8 cellular contexts compared by ENCODE assay signal in the genomic region with DNA sequence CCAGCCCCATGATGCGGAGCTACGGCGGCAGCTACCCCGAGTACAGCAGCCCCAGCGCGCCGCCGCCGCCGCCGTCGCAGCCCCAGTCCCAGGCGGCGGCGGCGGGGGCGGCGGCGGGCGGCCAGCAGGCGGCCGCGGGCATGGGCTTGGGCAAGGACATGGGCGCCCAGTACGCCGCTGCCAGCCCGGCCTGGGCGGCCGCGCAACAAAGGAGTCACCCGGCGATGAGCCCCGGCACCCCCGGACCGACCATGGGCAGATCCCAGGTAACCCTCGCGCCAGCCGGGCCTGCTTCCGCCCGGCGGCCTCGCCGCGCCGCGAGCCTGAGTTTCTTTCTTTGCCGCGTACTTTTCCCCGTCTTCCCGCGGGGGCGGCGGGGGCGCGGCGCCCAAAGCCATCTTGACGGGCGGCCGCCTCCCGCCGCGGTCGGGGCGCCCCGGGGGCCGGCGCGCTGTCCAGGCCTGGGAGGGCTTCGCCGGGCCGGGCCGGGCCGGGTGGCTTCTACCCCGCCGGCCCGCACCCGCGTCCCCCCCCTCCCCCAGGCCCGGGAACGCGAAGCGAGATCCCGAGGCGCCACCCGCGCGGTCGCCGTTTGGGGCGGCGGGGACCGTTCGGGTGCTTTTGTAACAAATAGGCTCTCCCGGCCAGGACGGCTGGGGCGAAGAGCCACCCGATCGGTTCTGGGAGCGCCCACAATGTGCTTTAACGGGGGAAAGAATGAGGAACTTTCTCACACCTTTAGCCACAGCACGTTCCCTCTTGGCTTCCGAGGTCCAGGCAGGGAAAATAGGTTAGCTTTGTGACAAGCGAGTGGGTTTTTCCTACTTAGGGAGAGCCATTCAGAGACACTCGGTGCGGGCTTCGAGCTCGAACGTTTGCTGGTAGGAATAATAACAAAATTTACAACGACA. TPM values are rescaled to one million over a fixed set of nuclear protein-coding genes. Genes with fewer than 3 reads are reported as not detected.
A peak's percentile ranks its signal among the peaks of the same experiment; 100 is the strongest.
DNase-seq lines count a peak whose midpoint lies in the region; ATAC-seq and TF ChIP-seq lines count a peak whose summit lies in the region.

No MANE protein-coding gene starts in this region.

- H3K27ac ChIP-seq in MM.1S (ENCODE audit: low read length) (peak overlapping the region; percentile 69), ectodermal cell (ENCODE audit: insufficient read depth, low read depth, low read length, poor library complexity, severe bottlenecking) (peak overlapping the region; percentile 91), mesodermal cell (ENCODE audit: low read depth, low read length, severe bottlenecking) (peak overlapping the region; percentile 86)

- H3K79me2 ChIP-seq in MM.1S (ENCODE audit: low read length), result peaks cover 49% of the 10 kb centered on the region

- H3K4me3 ChIP-seq in MM.1S (ENCODE audit: low read length), result peak overlapping the region; percentile 79
- peak overlapping the region; percentile 67 for H3K4me3 ChIP-seq in ectodermal cell (ENCODE audit: insufficient read depth, low read depth, low read length)
- H3K4me3 ChIP-seq in mesodermal cell (ENCODE audit: extremely low read depth, insufficient read depth, low read length, poor library complexity, severe bottlenecking), result peak overlapping the region; percentile 70

- H3F3A ChIP-seq in MM.1S (ENCODE audit: insufficient read depth, low read length), result peaks cover 2% of the 10 kb centered on the region; the same call in 1 of the 2 replicates

- H3K27me3 ChIP-seq in MM.1S (replicated peaks; ENCODE audit: insufficient read depth, low read length) (no peaks in the 10 kb centered on the region), ectodermal cell (ENCODE audit: control insufficient read depth, insufficient read depth, low read length, poor library complexity, severe bottlenecking) (no peaks in the 10 kb centered on the region)

- H3K36me3 ChIP-seq in MM.1S (replicated peaks; ENCODE audit: insufficient read depth, low read length) (no peaks in the 10 kb centered on the region), ectodermal cell (ENCODE audit: control insufficient read depth, insufficient read depth, low read length) (no peaks in the 10 kb centered on the region), mesodermal cell (ENCODE audit: control insufficient read depth, insufficient read depth, low read length) (no peaks in the 10 kb centered on the region)

- no peak overlapping the region for H2AFZ ChIP-seq in MM.1S (ENCODE audit: low read length)

- peak overlapping the region; percentile 81 for H3K4me2 ChIP-seq in MM.1S (ENCODE audit: low read depth, low read length)

- peak overlapping the region; percentile 77 for H3K9ac ChIP-seq in MM.1S (ENCODE audit: low read length)

- H3K4me1 ChIP-seq in MM.1S (ENCODE audit: low read length) (no peaks in the 10 kb centered on the region), ectodermal cell (ENCODE audit: control insufficient read depth, insufficient read depth, low read length) (peaks cover 30% of the 10 kb centered on the region), mesodermal cell (ENCODE audit: control insufficient read depth, insufficient read depth, low read length, poor library complexity, severe bottlenecking) (peaks cover 11% of the 10 kb centered on the region)

- no peaks in the 10 kb centered on the region for H3K9me3 ChIP-seq in MM.1S (replicated peaks; ENCODE audit: insufficient read depth, low read length)
- H3K9me3 ChIP-seq in ectodermal cell (ENCODE audit: control insufficient read depth, low read length), result no peaks in the 10 kb centered on the region
- no peaks in the 10 kb centered on the region for H3K9me3 ChIP-seq in mesodermal cell (ENCODE audit: control insufficient read depth, low read length)

- TF ChIP-seq CTCF in MM.1S (IDR thresholded peaks at IDR 0.05; ENCODE audit: low read length), result no peak

- no peaks in the 10 kb centered on the region for H3K9me2 ChIP-seq in MM.1S (replicated peaks; ENCODE audit: insufficient read depth, low read length)

- ATAC-seq in GM19455 (IDR thresholded peaks at IDR 0.05; ENCODE audit: unreplicated experiment), result no peak

- peak; percentile 54 for DNase-seq in NCI-H1092 treated with DMSO at 0.1 percent for 48 hours (lab: John Stamatoyannopoulos, UW)
- DNase-seq in NCI-H1092 (lab: John Stamatoyannopoulos, UW), result no peak
- no peak for DNase-seq in MM.1S
- DNase-seq in activated CD4-positive, alpha-beta T cell treated with anti-CD3 and anti-CD28 coated beads, Interleukin-2, amount 50 U/mL, for 1 hour, result peak; percentile 44
- DNase-seq in stimulated activated CD8-positive, alpha-beta memory T cell treated with anti-CD3 and anti-CD28 coated beads, Interleukin-15, amount 100 ng/mL, for 4 hours (ENCODE audit: low read depth in 2 of 2), result peak; percentile 20 to 40

- 0% methylated on average over 109 of the region's 109 CpGs for WGBS in ectodermal cell, 2 experiments
- 0% methylated on average over 63 to 64 of the region's 109 CpGs for WGBS in mesodermal cell (ENCODE audit: insufficient coverage in 2 of 2), 2 experiments

- H4K20me1 ChIP-seq in MM.1S (ENCODE audit: insufficient read depth, low read length), result no peaks in the 10 kb centered on the region

RNA-seq across cellular contexts. Expression of a gene that starts 2.3 kb away (rescaled TPM):
- polyA plus RNA-seq in ectodermal cell (2013, experiment 1 of 4), result 56.1 TPM
- 62.2 TPM for polyA plus RNA-seq in ectodermal cell (2013, experiment 2 of 4)
- 44.9 TPM for polyA plus RNA-seq in ectodermal cell (2013, experiment 3 of 4)
- 48.6 TPM for polyA plus RNA-seq in ectodermal cell (2013, experiment 4 of 4)
- polyA plus RNA-seq in mesodermal cell (2013, experiment 1 of 2), result 45.9 TPM
- 43.6 TPM for polyA plus RNA-seq in mesodermal cell (2013, experiment 2 of 2)

Comparison
In these comparisons a context has a peak if more than half of its experiments do, and no peak if none do; other contexts are left out.
1. DNase-seq: peak in NCI-H1092 treated with DMSO at 0.1 percent for 48 hours (single experiment), activated CD4-positive, alpha-beta T cell treated with anti-CD3 and anti-CD28 coated beads, Interleukin-2, amount 50 U/mL, for 1 hour (single experiment) and stimulated activated CD8-positive, alpha-beta memory T cell treated with anti-CD3 and anti-CD28 coated beads, Interleukin-15, amount 100 ng/mL, for 4 hours (2 of 2); none in NCI-H1092 (single experiment) and MM.1S (single experiment).
2. Peak in every context shown above with its lines, with median percentiles within 50 percentile points of each other: H3K27ac ChIP-seq and H3K4me3 ChIP-seq.